In the genomic region with DNA sequence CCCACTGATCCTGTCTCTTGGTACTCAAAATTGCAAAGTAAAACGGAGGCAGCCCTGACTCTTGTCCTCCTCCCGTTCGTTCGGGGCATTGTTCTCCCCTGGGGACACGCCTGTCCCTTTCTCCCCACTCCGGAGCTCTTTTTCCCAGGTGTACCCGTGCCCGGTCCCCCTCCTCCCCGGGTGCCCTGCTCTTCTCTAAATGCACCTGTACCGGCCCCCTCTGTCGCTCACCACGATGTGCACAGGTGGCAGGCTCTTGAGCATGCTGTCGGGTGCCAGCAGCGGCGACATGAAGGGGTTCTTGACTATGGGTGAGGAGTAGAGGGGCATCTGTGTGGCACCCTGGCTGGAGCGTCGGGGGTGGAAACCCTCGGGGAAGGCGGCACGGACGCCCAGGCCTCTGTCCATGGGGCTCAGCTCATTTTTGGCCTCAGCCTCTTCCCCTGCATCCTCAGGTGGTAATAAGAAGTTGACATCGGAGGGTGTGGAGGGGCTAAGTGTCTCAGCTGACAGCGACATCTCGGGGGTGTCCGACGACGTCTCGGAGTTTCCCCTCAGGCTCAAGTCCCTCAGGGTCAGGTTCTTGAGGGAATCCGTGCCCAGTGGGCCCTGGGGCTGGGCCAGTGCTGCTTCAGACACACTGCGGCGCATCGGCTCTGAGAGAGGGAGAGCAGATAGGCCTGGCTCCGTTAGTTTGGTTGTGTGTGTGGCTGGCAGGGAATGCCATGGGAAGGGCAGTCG, we compare ENCODE assay signal across 1 cellular context.
TF ChIP-seq lines count a peak whose summit lies in the region.

No MANE protein-coding gene starts in this region.

TF ChIP-seq in HCT116, 20 proteins besides CTCF, POLR2A, EP300 and RAD21:
- TF ChIP-seq, protein P1, sequence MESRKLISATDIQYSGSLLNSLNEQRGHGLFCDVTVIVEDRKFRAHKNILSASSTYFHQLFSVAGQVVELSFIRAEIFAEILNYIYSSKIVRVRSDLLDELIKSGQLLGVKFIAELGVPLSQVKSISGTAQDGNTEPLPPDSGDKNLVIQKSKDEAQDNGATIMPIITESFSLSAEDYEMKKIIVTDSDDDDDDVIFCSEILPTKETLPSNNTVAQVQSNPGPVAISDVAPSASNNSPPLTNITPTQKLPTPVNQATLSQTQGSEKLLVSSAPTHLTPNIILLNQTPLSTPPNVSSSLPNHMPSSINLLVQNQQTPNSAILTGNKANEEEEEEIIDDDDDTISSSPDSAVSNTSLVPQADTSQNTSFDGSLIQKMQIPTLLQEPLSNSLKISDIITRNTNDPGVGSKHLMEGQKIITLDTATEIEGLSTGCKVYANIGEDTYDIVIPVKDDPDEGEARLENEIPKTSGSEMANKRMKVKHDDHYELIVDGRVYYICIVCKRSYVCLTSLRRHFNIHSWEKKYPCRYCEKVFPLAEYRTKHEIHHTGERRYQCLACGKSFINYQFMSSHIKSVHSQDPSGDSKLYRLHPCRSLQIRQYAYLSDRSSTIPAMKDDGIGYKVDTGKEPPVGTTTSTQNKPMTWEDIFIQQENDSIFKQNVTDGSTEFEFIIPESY (IDR thresholded peaks at IDR 0.05; ENCODE audit: extremely low read depth, insufficient replicate concordance, low read length), result no peak
- TF ChIP-seq YY1 (IDR thresholded peaks at IDR 0.05; ENCODE audit: extremely low read depth, insufficient replicate concordance, low read depth, low read length), result no peak
